Comparison of ENCODE assay signal across 8 cellular contexts in genomic region chr5:74934949-74935751, GRCh38.
DNase-seq lines count a peak whose midpoint lies in the region; ATAC-seq and TF ChIP-seq lines count a peak whose summit lies in the region.

No MANE protein-coding gene starts in this region.

- H3K27me3 ChIP-seq in CD4-positive, CD25-positive, alpha-beta regulatory T cell (ENCODE audit: control insufficient read depth, insufficient read depth, low read length): no peaks in the 10 kb centered on the region
- peaks cover 0 to 20% (median 0%) of the 10 kb centered on the region in 3 donors for H3K27me3 ChIP-seq in sigmoid colon

- no peak for TF ChIP-seq POLR2A in sigmoid colon (IDR thresholded peaks at IDR 0.05)

- H3K36me3 ChIP-seq in CD4-positive, CD25-positive, alpha-beta regulatory T cell (ENCODE audit: control insufficient read depth, insufficient read depth, low read length): no peaks in the 10 kb centered on the region
- no peaks in the 10 kb centered on the region for H3K36me3 ChIP-seq in sigmoid colon

- intact Hi-C loops in activated CD8-positive, alpha-beta T cell treated with anti-CD3 and anti-CD28 coated beads for 36 hours (cut with micrococcal nuclease): loop anchor here (5.0 kb wide), 1 partner anchor 112 kb away; no protein-coding TSS in a partner anchor
- intact Hi-C loops in sigmoid colon (cut with DNase I): no loop called here

- POLR2A ChIA-PET in activated CD8-positive, alpha-beta T cell treated with anti-CD3 and anti-CD28 coated beads for 36 hours (lab: Charles Lee): interaction anchor here (1.0 kb wide), 1 partner anchor 19 kb away, joined by 3 read pairs; no protein-coding TSS in a partner anchor

- no peaks in the 10 kb centered on the region for H3K9me3 ChIP-seq in CD4-positive, CD25-positive, alpha-beta regulatory T cell (ENCODE audit: control insufficient read depth in 2 of 2, low read length in 2 of 2)
- H3K9me3 ChIP-seq in sigmoid colon: no peaks in the 10 kb centered on the region

- no peaks in the 10 kb centered on the region for H3K36me3 Mint-ChIP-seq in CD4-positive, CD25-positive, alpha-beta regulatory T cell
- H3K36me3 Mint-ChIP-seq in activated CD8-positive, alpha-beta T cell treated with anti-CD3 and anti-CD28 coated beads for 36 hours (ENCODE audit: low read depth): no peaks in the 10 kb centered on the region

- 34 to 72% methylated on average over 9 of the region's 9 CpGs for WGBS in sigmoid colon, 2 donors

- TF ChIP-seq EP300 in sigmoid colon (IDR thresholded peaks at IDR 0.05): no peak

- peak overlapping the region; percentile 72 for H3K4me3 ChIP-seq in CD4-positive, CD25-positive, alpha-beta regulatory T cell (ENCODE audit: low read depth, low read length)
- H3K4me3 ChIP-seq in fibroblast of villous mesenchyme (ENCODE audit: low read depth, low read length) (no peak overlapping the region), sigmoid colon (no peak overlapping the region)

- CTCF ChIA-PET in activated CD8-positive, alpha-beta T cell treated with anti-CD3 and anti-CD28 coated beads for 36 hours (lab: Charles Lee): interaction anchor here (0.7 to 2.9 kb wide), 17 partner anchors 9 to 342 kb away, joined by 3 to 22 read pairs (median 4); partner anchors contain the start of genes ANKRD31 and GCNT4

- peak in 2 of 3 donors; percentile 32 to 74 for DNase-seq in CD4-positive, CD25-positive, alpha-beta regulatory T cell
- DNase-seq in activated CD8-positive, alpha-beta T cell treated with anti-CD3 and anti-CD28 coated beads for 36 hours: peak; percentile 45
- DNase-seq in fibroblast of villous mesenchyme (ENCODE audit: low read depth) (peak; percentile 45), sigmoid colon (no peak), NCI-H1105 treated with DMSO at 0.1 percent for 48 hours (lab: John Stamatoyannopoulos, UW) (no peak), GF-D8 (lab: John Stamatoyannopoulos, UW) (no peak)
- DNase-seq in stimulated activated CD8-positive, alpha-beta memory T cell treated with anti-CD3 and anti-CD28 coated beads, Interleukin-4, amount 100 ng/mL, for 48 hours: peak; percentile 36

- peak overlapping the region; percentile 6 for H3K27ac ChIP-seq in CD4-positive, CD25-positive, alpha-beta regulatory T cell (ENCODE audit: insufficient read depth, low read length, poor library complexity, severe bottlenecking)
- H3K27ac ChIP-seq in sigmoid colon: no peak overlapping the region

- H3K27me3 Mint-ChIP-seq in CD4-positive, CD25-positive, alpha-beta regulatory T cell: peaks cover 5% of the 10 kb centered on the region
- peaks cover 4% of the 10 kb centered on the region for H3K27me3 Mint-ChIP-seq in activated CD8-positive, alpha-beta T cell treated with anti-CD3 and anti-CD28 coated beads for 36 hours

- H3K9me3 Mint-ChIP-seq in CD4-positive, CD25-positive, alpha-beta regulatory T cell: no peaks in the 10 kb centered on the region
- no peaks in the 10 kb centered on the region for H3K9me3 Mint-ChIP-seq in activated CD8-positive, alpha-beta T cell treated with anti-CD3 and anti-CD28 coated beads for 36 hours

- H3K4me1 ChIP-seq in CD4-positive, CD25-positive, alpha-beta regulatory T cell (ENCODE audit: control insufficient read depth, insufficient read depth, low read length, poor library complexity, severe bottlenecking): peaks cover 13% of the 10 kb centered on the region
- no peaks in the 10 kb centered on the region for H3K4me1 ChIP-seq in sigmoid colon

- H3K4me1 Mint-ChIP-seq in CD4-positive, CD25-positive, alpha-beta regulatory T cell: peaks cover 16 to 29% (median 26%) of the 10 kb centered on the region in 4 donors
- H3K4me1 Mint-ChIP-seq in activated CD8-positive, alpha-beta T cell treated with anti-CD3 and anti-CD28 coated beads for 36 hours (ENCODE audit: low read depth): peaks cover 27% of the 10 kb centered on the region

- peak; percentile 66 for TF ChIP-seq CTCF in activated CD8-positive, alpha-beta T cell treated with anti-CD3 and anti-CD28 coated beads for 36 hours (IDR thresholded peaks at IDR 0.05)
- TF ChIP-seq CTCF in fibroblast of villous mesenchyme (IDR thresholded peaks at IDR 0.05; ENCODE audit: insufficient read depth, low read depth, low read length) (peak; percentile 50), sigmoid colon (IDR thresholded peaks at IDR 0.05) (no peak)

- H3K4me3 Mint-ChIP-seq in CD4-positive, CD25-positive, alpha-beta regulatory T cell: peak overlapping the region in 3 of 4 donors; percentile 53 to 78 (median 71)
- peak overlapping the region; percentile 46 for H3K4me3 Mint-ChIP-seq in activated CD8-positive, alpha-beta T cell treated with anti-CD3 and anti-CD28 coated beads for 36 hours

- H3K27ac Mint-ChIP-seq in CD4-positive, CD25-positive, alpha-beta regulatory T cell: peak overlapping the region; percentile 40 to 88 (median 79)
- H3K27ac Mint-ChIP-seq in activated CD8-positive, alpha-beta T cell treated with anti-CD3 and anti-CD28 coated beads for 36 hours: peak overlapping the region; percentile 83

- ATAC-seq in CD4-positive, CD25-positive, alpha-beta regulatory T cell (ENCODE audit: low read depth in 2 of 2): peak; percentile 75 to 78
- ATAC-seq in HG03097 (IDR thresholded peaks at IDR 0.05; ENCODE audit: low FRiP score, unreplicated experiment): peak; percentile 57
- peak; percentile 87 for ATAC-seq in activated CD8-positive, alpha-beta T cell treated with anti-CD3 and anti-CD28 coated beads for 36 hours

Comparison
In these comparisons a context has a peak if more than half of its experiments do, and no peak if none do; other contexts are left out.
1. DNase-seq: peak in CD4-positive, CD25-positive, alpha-beta regulatory T cell (2 of 3), activated CD8-positive, alpha-beta T cell treated with anti-CD3 and anti-CD28 coated beads for 36 hours (single experiment), fibroblast of villous mesenchyme (single experiment) and stimulated activated CD8-positive, alpha-beta memory T cell treated with anti-CD3 and anti-CD28 coated beads, Interleukin-4, amount 100 ng/mL, for 48 hours (single experiment); none in sigmoid colon (single experiment), NCI-H1105 treated with DMSO at 0.1 percent for 48 hours (single experiment) and GF-D8 (single experiment).
2. CTCF ChIP-seq: peak in activated CD8-positive, alpha-beta T cell treated with anti-CD3 and anti-CD28 coated beads for 36 hours (single experiment) and fibroblast of villous mesenchyme (single experiment); none in sigmoid colon (0 of 4).
3. Peak in every context shown above with its lines, with median percentiles within 50 percentile points of each other: ATAC-seq.